30 cellular contexts compared by ENCODE assay signal in the genomic region with DNA sequence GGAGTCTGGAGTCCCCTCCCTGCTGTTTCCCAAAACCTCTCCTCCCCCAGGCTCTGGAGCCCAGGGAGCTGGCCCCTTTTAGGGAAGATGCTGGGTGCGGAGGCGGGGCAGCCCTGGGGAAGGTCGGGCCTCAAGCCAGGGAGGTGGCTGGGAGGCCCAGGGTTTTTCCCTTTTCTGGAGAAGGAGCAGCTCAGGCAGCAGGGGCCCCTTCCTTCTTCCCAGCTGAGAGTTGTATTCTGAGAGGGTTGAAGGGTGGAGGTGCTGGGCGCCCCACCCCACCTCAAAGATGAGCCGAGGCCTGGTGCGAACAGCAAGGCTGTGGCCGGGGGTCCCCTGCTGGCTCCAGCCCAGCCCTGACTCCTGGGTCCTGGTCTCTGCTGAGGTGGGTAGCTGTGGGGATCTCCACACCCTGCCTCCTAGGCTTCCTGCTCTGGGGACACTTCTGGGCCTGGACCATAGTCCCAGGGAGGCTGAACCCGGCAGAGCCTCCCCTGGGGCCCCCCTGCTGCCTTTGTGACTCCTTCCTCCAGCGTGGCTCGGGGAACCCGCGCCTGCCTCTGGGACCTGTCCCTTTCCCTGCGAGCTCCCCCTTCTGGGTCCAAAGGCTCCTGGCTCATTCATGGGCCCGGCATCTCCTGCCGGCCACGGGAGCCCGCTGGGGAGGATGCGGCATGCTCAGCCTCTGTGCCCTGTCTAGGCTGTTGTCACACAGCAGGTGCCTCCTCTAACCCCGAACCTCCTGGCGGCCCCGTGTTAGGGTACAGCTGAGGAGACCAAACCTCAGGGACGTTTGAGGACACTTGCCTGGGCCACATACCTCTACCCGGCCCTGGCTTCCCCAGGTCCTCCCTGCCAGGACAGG. TPM values are rescaled to one million over a fixed set of nuclear protein-coding genes. Genes with fewer than 3 reads are reported as not detected.
DNase-seq lines count a peak whose midpoint lies in the region; ATAC-seq and TF ChIP-seq lines count a peak whose summit lies in the region.
"Had no signal": no experiment of that assay in that cellular context is flagged by ENCODE, and none has a peak within 500 bp of the region (broad histone marks: within the 10 kb centered on the region; RNA-seq: fewer than 3 reads in every experiment).

No MANE protein-coding gene starts in this region.

- ATAC-seq in Right ventricle myocardium inferior, result no peak
- ATAC-seq in heart right ventricle, result no peak
- no peak for ATAC-seq in HG03139 (IDR thresholded peaks at IDR 0.05; ENCODE audit: unreplicated experiment)
- ATAC-seq in HG02852 (IDR thresholded peaks at IDR 0.05; ENCODE audit: unreplicated experiment), result no peak
- ATAC-seq: effector memory CD8-positive, alpha-beta T cell; GM23338; HepG2; naive thymus-derived CD4-positive, alpha-beta T cell; upper lobe of right lung had no signal

- no peaks in the 10 kb centered on the region for H3K27me3 ChIP-seq in heart right ventricle
- H3K27me3 ChIP-seq in esophagus muscularis mucosa, result no peaks in the 10 kb centered on the region
- no peaks in the 10 kb centered on the region for H3K27me3 ChIP-seq in rectal smooth muscle tissue (ENCODE audit: control insufficient read depth, insufficient read depth, low read length)
- H3K27me3 ChIP-seq: hepatocyte, upper lobe of right lung had no signal

- intact Hi-C loops in Right ventricle myocardium inferior (cut with DNase I) (no loop called here), heart right ventricle (cut with DNase I) (no loop called here), esophagus muscularis mucosa (cut with DNase I) (no loop called here)

- no peak for TF ChIP-seq POLR2A in esophagus muscularis mucosa (IDR thresholded peaks at IDR 0.05; ENCODE audit: low read depth)

- TF ChIP-seq EP300 in esophagus muscularis mucosa (IDR thresholded peaks at IDR 0.05), result no peak

- DNase-seq in Right ventricle myocardium inferior (ENCODE audit: missing footprints) (peak; percentile 60), heart right ventricle (no peak), esophagus muscularis mucosa (ENCODE audit: extremely low spot score) (no peak), mesenteric fat pad (ENCODE audit: low spot score) (no peak), SW 1271 (lab: John Stamatoyannopoulos, UW) (no peak)
- DNase-seq: 8988T; activated effector memory CD4-positive, alpha-beta T cell treated with Interleukin-2 at 50 U/mL for 16 hours; activated naive CD8-positive, alpha-beta T cell treated with anti-CD3 and anti-CD28 coated beads, Interleukin-2, amount 10 ng/mL, durations not matched to agents 7 days and 5 days; activated T-cell treated with anti-CD3 and anti-CD28 coated beads for 4 hours; CD4-positive, alpha-beta memory T cell; effector memory CD8-positive, alpha-beta T cell; EL; erythroblast; foreskin melanocyte; Karpas-422; left ventricle myocardium inferior; MV-4-11; naive thymus-derived CD4-positive, alpha-beta T cell; NCI-H1436 treated with DMSO at 0.1 percent for 48 hours; NCI-H446; NCI-H774; small intestine; stimulated activated CD8-positive, alpha-beta memory T cell treated with anti-CD3 and anti-CD28 coated beads, Interleukin-4, amount 100 ng/mL, for 48 hours; upper lobe of right lung had no signal

- no peaks in the 10 kb centered on the region for H3K9me3 ChIP-seq in heart right ventricle
- H3K9me3 ChIP-seq in esophagus muscularis mucosa, result no peaks in the 10 kb centered on the region
- H3K9me3 ChIP-seq: left ventricle myocardium inferior, upper lobe of right lung had no signal

- H3K27ac ChIP-seq in heart right ventricle (peak overlapping the region in 1 of 10 donors; percentile 12), esophagus muscularis mucosa (replicated peaks in 1 of 4) (peak overlapping the region; percentile 93 to 97 (median 94)), rectal smooth muscle tissue (ENCODE audit: low read depth, low read length) (peak overlapping the region; percentile 98)
- H3K27ac ChIP-seq: hepatocyte, left ventricle myocardium inferior, upper lobe of right lung had no signal

- H3K4me3 ChIP-seq in heart right ventricle (no peak overlapping the region), esophagus muscularis mucosa (peak overlapping the region; percentile 43 to 50 (median 47)), rectal smooth muscle tissue (ENCODE audit: low read length) (peak overlapping the region; percentile 39)
- H3K4me3 ChIP-seq: GM23338, hepatocyte, left ventricle myocardium inferior, upper lobe of right lung had no signal

- TF ChIP-seq CTCF in heart right ventricle (IDR thresholded peaks at IDR 0.05), result no peak
- TF ChIP-seq CTCF in esophagus muscularis mucosa (IDR thresholded peaks at IDR 0.05), result peak; percentile 14 to 20 (median 18)

- WGBS in heart right ventricle, 2 donors, result 77 to 84% methylated on average over 23 of the region's 23 CpGs
- 48% methylated on average over 14 of the region's 23 CpGs for WGBS in esophagus muscularis mucosa

- H3K4me1 ChIP-seq in heart right ventricle (peaks cover 8 to 30% (median 26%) of the 10 kb centered on the region in 9 donors), esophagus muscularis mucosa (peaks cover 33 to 98% (median 94%) of the 10 kb centered on the region in 4 donors), rectal smooth muscle tissue (ENCODE audit: control insufficient read depth, insufficient read depth, low read length) (peaks cover 51% of the 10 kb centered on the region)

- peak overlapping the region; percentile 14 for H3K9ac ChIP-seq in rectal smooth muscle tissue (ENCODE audit: low read length)

- H3K36me3 ChIP-seq in heart right ventricle (peaks cover 0 to 31% (median 0%) of the 10 kb centered on the region in 9 donors), esophagus muscularis mucosa (peaks cover 0 to 59% (median 27%) of the 10 kb centered on the region in 4 donors), rectal smooth muscle tissue (ENCODE audit: control insufficient read depth, insufficient read depth, low read length) (peaks cover 3% of the 10 kb centered on the region)

RNA-seq across cellular contexts. Expression of gene TRMT61A, which starts 4.4 kb away (rescaled TPM):
- 5.6 TPM for total RNA-seq in Right ventricle myocardium inferior
- 1 to 10 TPM; 2.9 to 7.5 (median 3.8) TPM for total RNA-seq in heart right ventricle
- polyA plus RNA-seq in heart right ventricle, result 10 to 100 TPM in 1 of 2 donors, 1 to 10 TPM in 1; 8.6 to 14.7 TPM
- total RNA-seq in esophagus muscularis mucosa, result 10 to 100 TPM; 28.7 to 50.0 (median 35.2) TPM
- 13.8 TPM for total RNA-seq in mesenteric fat pad

RNA-seq across cellular contexts. Expression of gene CKB, which starts 10.7 kb away (rescaled TPM):
- total RNA-seq in Right ventricle myocardium inferior, result 577 TPM
- 100 to 1,000 TPM; 273 to 896 (median 534) TPM for total RNA-seq in heart right ventricle
- 1,000 to 10,000 TPM in 1 of 2 donors, 100 to 1,000 TPM in 1; 717 to 1,062 TPM for polyA plus RNA-seq in heart right ventricle
- total RNA-seq in esophagus muscularis mucosa, result 1,000 to 10,000 TPM in 3 of 4 donors, 100 to 1,000 TPM in 1; 917 to 1,843 (median 1,284) TPM
- 90.1 TPM for total RNA-seq in mesenteric fat pad

RNA-seq across cellular contexts. Expression of gene BAG5, which starts 29.1 kb away (rescaled TPM):
- 16.1 TPM for total RNA-seq in Right ventricle myocardium inferior
- 10 to 100 TPM; 14.0 to 19.7 (median 16.8) TPM for total RNA-seq in heart right ventricle
- 1 to 10 TPM; 5.0 to 9.9 TPM for polyA plus RNA-seq in heart right ventricle
- total RNA-seq in esophagus muscularis mucosa, result 10 to 100 TPM; 27.4 to 34.7 (median 28.3) TPM
- 55.1 TPM for total RNA-seq in mesenteric fat pad

RNA-seq across cellular contexts. Expression of gene COA8, which starts 29.4 kb away (rescaled TPM):
- total RNA-seq in Right ventricle myocardium inferior (49.3 TPM), heart right ventricle (10 to 100 TPM; 33.3 to 53.9 (median 40.3) TPM), esophagus muscularis mucosa (10 to 100 TPM; 26.8 to 46.1 (median 37.6) TPM), mesenteric fat pad (45.8 TPM)
- polyA plus RNA-seq in heart right ventricle, result 100 to 1,000 TPM in 1 of 2 donors, 10 to 100 TPM in 1; 51.6 to 141 TPM

Comparison
In these comparisons a context has a peak if more than half of its experiments do, and no peak if none do; other contexts are left out.
1. H3K4me3 ChIP-seq: peak in esophagus muscularis mucosa (4 of 4) and rectal smooth muscle tissue (single experiment); none in heart right ventricle (0 of 10).
2. CTCF ChIP-seq: peak in esophagus muscularis mucosa (3 of 3); none in heart right ventricle (0 of 9).